Comparison of ENCODE assay signal across 29 cellular contexts in the genomic region with DNA sequence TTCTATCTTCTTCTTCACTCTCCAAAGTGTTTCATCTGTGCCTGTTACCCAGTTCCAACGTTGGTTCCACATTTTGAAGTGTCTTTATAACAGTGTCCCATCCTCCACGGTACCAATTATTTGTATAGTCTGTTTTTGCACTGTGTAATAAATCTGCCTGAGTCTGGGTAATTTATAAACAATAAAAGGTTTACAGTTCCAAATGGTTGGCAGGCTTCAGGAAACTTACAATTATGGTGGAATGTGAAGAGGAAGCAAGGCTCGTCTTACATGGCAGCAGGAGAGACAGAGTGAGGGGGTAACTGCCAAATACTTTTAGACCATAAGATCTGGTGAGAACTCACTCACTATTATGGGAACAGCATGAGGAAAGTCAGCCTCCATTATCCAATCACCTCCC.
"Had no signal": no experiment of that assay in that cellular context is flagged by ENCODE, and none has a peak within 500 bp of the region (broad histone marks: within the 10 kb centered on the region; RNA-seq: fewer than 3 reads in every experiment).

No MANE protein-coding gene starts in this region.

- H3K27me3 ChIP-seq: adrenal gland, body of pancreas, esophagus muscularis mucosa, gastroesophageal sphincter, heart right ventricle, hepatocyte had no signal

- H3K79me2 ChIP-seq: hepatocyte had no signal

- H3K9me3 ChIP-seq: adrenal gland, body of pancreas, esophagus muscularis mucosa, gastroesophageal sphincter had no signal

- H3K4me3 ChIP-seq: adrenal gland, body of pancreas, esophagus muscularis mucosa, gastroesophageal sphincter, heart right ventricle, hepatocyte had no signal

- DNase-seq: activated CD4-positive, alpha-beta memory T cell treated with anti-CD3 and anti-CD28 coated beads, Interleukin-2, amount 10 ng/mL, durations not matched to agents 7 days and 5 days; activated CD4-positive, alpha-beta T cell treated with anti-CD3 and anti-CD28 coated beads for 36 hours; activated CD4-positive, alpha-beta T cell treated with anti-CD3 and anti-CD28 coated beads, Interleukin-2, amount 10 ng/mL, durations not matched to agents 24 days and 14 days; activated CD4-positive, CD25-positive, alpha-beta regulatory T cell; activated CD4-positive, CD25-positive, alpha-beta regulatory T cell treated with anti-CD3 and anti-CD28 coated beads, Interleukin-2, amount 50 U/mL, for 72 hours; activated CD8-positive, alpha-beta memory T cell treated with anti-CD3 and anti-CD28 coated beads for 24 hours; activated effector memory CD4-positive, alpha-beta T cell treated with Interleukin-2 at 50 U/mL for 16 hours; activated gamma-delta T cell treated with Interleukin-2 at 50 U/mL for 16 hours; activated naive CD4-positive, alpha-beta T cell treated with anti-CD3 and anti-CD28 coated beads for 36 hours; activated naive CD8-positive, alpha-beta T cell treated with anti-CD3 and anti-CD28 coated beads for 36 hours; activated naive CD8-positive, alpha-beta T cell treated with anti-CD3 and anti-CD28 coated beads, Interleukin-2, amount 50 U/mL, for 24 hours; activated T-cell treated with anti-CD3 and anti-CD28 coated beads, Interleukin-2, amount 50 U/mL, for 4 hours; adrenal gland; amygdala; aorta; body of pancreas; caudate nucleus; cortex of kidney; dermis blood vessel endothelial cell; effector CD4-positive, alpha-beta T cell; effector memory CD8-positive, alpha-beta T cell; erythroblast; foreskin melanocyte; heart right ventricle; T1000 had no signal

- H3K4me2 ChIP-seq: hepatocyte had no signal

- H3K36me3 ChIP-seq: adrenal gland, esophagus muscularis mucosa, gastroesophageal sphincter, heart right ventricle had no signal

- H3K4me1 ChIP-seq: adrenal gland, body of pancreas, esophagus muscularis mucosa, gastroesophageal sphincter, heart right ventricle had no signal

- ATAC-seq: activated CD4-positive, alpha-beta T cell treated with anti-CD3 and anti-CD28 coated beads for 36 hours; activated naive CD8-positive, alpha-beta T cell treated with anti-CD3 and anti-CD28 coated beads, Interleukin-2, amount 50 U/mL, for 24 hours; activated T-cell treated with anti-CD3 and anti-CD28 coated beads, Interleukin-2, amount 50 U/mL, for 4 hours; activated T-helper 17 cell treated with anti-CD3 and anti-CD28 coated beads, Interleukin-2, amount 50 U/mL, for 72 hours; body of pancreas; effector memory CD8-positive, alpha-beta T cell; gastroesophageal sphincter; heart right ventricle had no signal

- H3K27ac ChIP-seq: adrenal gland, body of pancreas, esophagus muscularis mucosa, gastroesophageal sphincter, heart right ventricle, hepatocyte had no signal

- H2AFZ ChIP-seq: hepatocyte had no signal
